25 cellular contexts compared by ENCODE assay signal in genomic region chr19:37452500-37453245, GRCh38. TPM values are rescaled to one million over a fixed set of nuclear protein-coding genes. Genes with fewer than 3 reads are reported as not detected.
A peak's percentile ranks its signal among the peaks of the same experiment; 100 is the strongest.
DNase-seq lines count a peak whose midpoint lies in the region; ATAC-seq, FAIRE-seq and TF ChIP-seq lines count a peak whose summit lies in the region.
"Had no signal": no experiment of that assay in that cellular context is flagged by ENCODE, and none has a peak within 500 bp of the region (broad histone marks: within the 10 kb centered on the region; RNA-seq: fewer than 3 reads in every experiment).

No MANE protein-coding gene starts in this region.

- H3K27me3 ChIP-seq in liver (ENCODE audit: control insufficient read depth in 4 of 4, insufficient read depth in 4 of 4, low read length in 3 of 4) (no peaks in the 10 kb centered on the region), HepG2 (ENCODE audit: control insufficient read depth in 1 of 2, insufficient read depth in 2 of 2, low read length in 2 of 2) (no peaks in the 10 kb centered on the region), small intestine (ENCODE audit: control insufficient read depth in 2 of 2, insufficient read depth in 2 of 2, low read length in 2 of 2) (no peaks in the 10 kb centered on the region)
- H3K27me3 ChIP-seq: BLaER1 treated with 17β-estradiol and CSF1 and Interleukin-3, amounts not matched to agents 10 nM and 100 nM; SJSA1 had no signal

- H3K27me3 Mint-ChIP-seq in chondrocyte (ENCODE audit: low read depth) (no peaks in the 10 kb centered on the region), T-cell (no peaks in the 10 kb centered on the region)

- POLR2A ChIA-PET in HepG2 (lab: Yijun Ruan, JAX) (no interaction called here), T-cell (lab: Charles Lee) (no interaction called here)

- no peaks in the 10 kb centered on the region for H3K4me1 Mint-ChIP-seq in chondrocyte (ENCODE audit: low read depth)
- peaks cover 0 to 2% (median 0%) of the 10 kb centered on the region in 3 donors for H3K4me1 Mint-ChIP-seq in T-cell

- in situ Hi-C loops in HepG2 (cut with HindIII; ENCODE audit: extremely low pct_ligation_motif_present, low pct_unique_long_range_greater_than_20kb) = no loop called here

- no peaks in the 10 kb centered on the region for H4K20me1 ChIP-seq in HepG2 (ENCODE audit: insufficient read depth, low read length)
- H4K20me1 ChIP-seq: BLaER1 treated with 17β-estradiol and CSF1 and Interleukin-3, amounts not matched to agents 10 nM and 100 nM had no signal

- H2AFZ ChIP-seq in HepG2 (ENCODE audit: low read length) = no peak overlapping the region

- intact Hi-C loops in HepG2 (cut with micrococcal nuclease; ENCODE audit: unreplicated experiment) = no loop called here

- H3K9ac ChIP-seq in liver (ENCODE audit: low read depth in 1 of 2, low read length in 2 of 2) = no peak overlapping the region
- H3K9ac ChIP-seq in HepG2 (ENCODE audit: insufficient read depth, low read depth, low read length) = no peak overlapping the region
- H3K9ac ChIP-seq: BLaER1 treated with 17β-estradiol and CSF1 and Interleukin-3, amounts not matched to agents 10 nM and 100 nM; KMS-11 had no signal

- 97% methylated on average over 4 of the region's 4 CpGs for WGBS in liver
- WGBS in HepG2 (ENCODE audit: low lambda C conversion rate) = 90% methylated on average over 4 of the region's 4 CpGs
- 93 to 96% (median 94%) methylated on average over 4 of the region's 4 CpGs for WGBS in small intestine, 3 donors

- peaks cover 36 to 91% (median 64%) of the 10 kb centered on the region in 4 donors for H3K9me3 ChIP-seq in liver (ENCODE audit: control insufficient read depth in 4 of 4, low read length in 3 of 4)
- H3K9me3 ChIP-seq in HepG2 (ENCODE audit: low read length) = peaks cover 99% of the 10 kb centered on the region
- H3K9me3 ChIP-seq in small intestine (ENCODE audit: control insufficient read depth, low read depth) = peaks cover 11% of the 10 kb centered on the region

- H3K36me3 ChIP-seq in liver (ENCODE audit: control insufficient read depth in 4 of 4, insufficient read depth in 3 of 4, low read depth in 1 of 4, low read length in 3 of 4) (peaks cover 3 to 33% (median 23%) of the 10 kb centered on the region in 4 donors), HepG2 (replicated peaks in 1 of 2; ENCODE audit: control insufficient read depth in 1 of 2, insufficient read depth in 2 of 2, low read length in 2 of 2) (0 out of 5 replicates have a peak, but pooled peaks cover 0 to 1% of the 10 kb centered on the region in 2 experiments), small intestine (ENCODE audit: control insufficient read depth in 2 of 2, insufficient read depth in 2 of 2, low read length in 2 of 2) (peaks cover 3 to 9% of the 10 kb centered on the region in 2 donors)
- H3K36me3 ChIP-seq: SJSA1 had no signal

- no peak overlapping the region for H3K4me2 ChIP-seq in HepG2 (ENCODE audit: low read depth, low read length)
- H3K4me2 ChIP-seq: BLaER1 treated with 17β-estradiol and CSF1 and Interleukin-3, amounts not matched to agents 10 nM and 100 nM; KMS-11 had no signal

- H3K36me3 Mint-ChIP-seq in chondrocyte (ENCODE audit: low read depth) (peaks cover 81% of the 10 kb centered on the region), T-cell (peaks cover 64% of the 10 kb centered on the region)

- DNase-seq in HepG2 (ENCODE audit: low spot score) = no peak
- DNase-seq in chondrocyte (ENCODE audit: low spot score) = no peak
- peak; percentile 5 for DNase-seq in left kidney (ENCODE audit: low read depth, low spot score)
- DNase-seq in T-cell = no peak
- no peak for DNase-seq in small intestine
- DNase-seq: DMS153, DND-41, H7, IMR-90, MM.1S, NCI-H2029 treated with DMSO at 0.1 percent for 48 hours, NCI-H2171, NCI-H226, NCI-H510A, NCI-H69, Right ventricle myocardium superior, RPMI8226 had no signal

- H3K27ac Mint-ChIP-seq in chondrocyte (ENCODE audit: unreplicated experiment) = peak overlapping the region; percentile 22
- H3K27ac Mint-ChIP-seq in T-cell = no peak overlapping the region

- FAIRE-seq in HepG2 (lab: Jason Lieb, UNC) (no peak), small intestine (lab: Jason Lieb, UNC) (no peak)
- FAIRE-seq: GM19239 had no signal

- no peaks in the 10 kb centered on the region for H3K4me1 ChIP-seq in liver (ENCODE audit: control insufficient read depth in 4 of 4, insufficient read depth in 4 of 4, low read length in 3 of 4)
- no peaks in the 10 kb centered on the region for H3K4me1 ChIP-seq in HepG2 (ENCODE audit: insufficient read depth, low read length)
- no peaks in the 10 kb centered on the region for H3K4me1 ChIP-seq in small intestine (ENCODE audit: control insufficient read depth in 2 of 2, insufficient read depth in 1 of 2, low read depth in 1 of 2, low read length in 1 of 2)
- H3K4me1 ChIP-seq: BLaER1 treated with 17β-estradiol and CSF1 and Interleukin-3, amounts not matched to agents 10 nM and 100 nM; SJSA1 had no signal

- peaks cover 84% of the 10 kb centered on the region for H3K9me3 Mint-ChIP-seq in chondrocyte (ENCODE audit: low read depth)
- peaks cover 33 to 75% (median 66%) of the 10 kb centered on the region in 3 donors for H3K9me3 Mint-ChIP-seq in T-cell

- TF ChIP-seq EP300 in HepG2 (IDR thresholded peaks at IDR 0.05; ENCODE audit: low read depth in 2 of 2, low read length in 2 of 2) (no peak), HepG2 (CRISPR knock-in tag; IDR thresholded peaks at IDR 0.05; ENCODE audit: borderline replicate concordance) (no peak)

- H3K79me2 ChIP-seq in HepG2 (ENCODE audit: insufficient read depth, low read length) = no peaks in the 10 kb centered on the region

- H3K4me3 ChIP-seq in liver (ENCODE audit: low read depth in 1 of 3, low read length in 3 of 3) (peak overlapping the region in 2 of 3 donors; percentile 62 to 74), HepG2 (replicated peaks in 1 of 3; ENCODE audit: insufficient read depth in 1 of 3, low read depth in 2 of 3, low read length in 3 of 3) (no peak overlapping the region), small intestine (ENCODE audit: low read depth in 1 of 2, low read length in 2 of 2) (no peak overlapping the region)
- H3K4me3 ChIP-seq: SJSA1 had no signal

- no TSS peak for BruUV-seq in HepG2 (replicated peaks; lab: Mats Ljungman, UMichigan)

- ATAC-seq in HepG2 (no peak), T-cell (replicated peaks in 1 of 4) (no peak), GM19395 (IDR thresholded peaks at IDR 0.05; ENCODE audit: unreplicated experiment) (no peak), GM21515 (IDR thresholded peaks at IDR 0.05; ENCODE audit: unreplicated experiment) (no peak)

- H3K4me3 Mint-ChIP-seq in chondrocyte (ENCODE audit: unreplicated experiment) (no peak overlapping the region), T-cell (no peak overlapping the region)

- no peak for TF ChIP-seq CTCF in liver (IDR thresholded peaks at IDR 0.05; ENCODE audit: low read depth, low read length, missing input control)
- no peak for TF ChIP-seq CTCF in HepG2 (CRISPR knock-in tag; IDR thresholded peaks at IDR 0.05)
- TF ChIP-seq CTCF in chondrocyte (IDR thresholded peaks at IDR 0.05) = no peak

- no peak for TF ChIP-seq POLR2A in HepG2 (IDR thresholded peaks at IDR 0.05; ENCODE audit: insufficient read depth in 1 of 2, low read depth in 2 of 2, low read length in 2 of 2)

- H3K27ac ChIP-seq in liver (ENCODE audit: low read depth in 1 of 2, low read length in 2 of 2) = no peak overlapping the region
- H3K27ac ChIP-seq in HepG2 (ENCODE audit: extremely low read length, insufficient read depth, low read length) = no peak overlapping the region
- no peak overlapping the region for H3K27ac ChIP-seq in small intestine (ENCODE audit: low read depth in 1 of 2, low read length in 1 of 2)
- H3K27ac ChIP-seq: BLaER1 treated with 17β-estradiol and CSF1 and Interleukin-3, amounts not matched to agents 10 nM and 100 nM; KMS-11; SJSA1 had no signal

- TF ChIP-seq RAD21 in liver (IDR thresholded peaks at IDR 0.05) = no peak
- TF ChIP-seq RAD21 in HepG2 (CRISPR knock-in tag; IDR thresholded peaks at IDR 0.05) = no peak

- CTCF ChIA-PET in HepG2 (lab: Yijun Ruan, JAX; ENCODE audit: low intra/inter-chr PET ratio, low total read pairs) (no interaction called here), T-cell (lab: Charles Lee) (interaction anchor here in 1 of 2 donors (0.5 kb wide), 2 partner anchors 81 to 851 kb away, joined by 3 to 7 read pairs; no protein-coding TSS in a partner anchor)

RNA-seq across cellular contexts. Expression of gene ZNF569, which starts 14.6 kb away (rescaled TPM):
- total RNA-seq in liver (1 to 10 TPM; 1.5 to 6.2 TPM), HepG2 (2016; rRNA removed; fragmentation: Illumina TruSeq; extraction: Trizol) (5.7 and 7.0 TPM in 2 replicates), chondrocyte (6.8 to 9.6 TPM (median 7.4 TPM) in 3 replicates), T-cell (10 to 100 TPM in 2 of 5 donors, 1 to 10 TPM in 3; 5.6 to 10.8 (median 9.4) TPM)
- polyA plus RNA-seq in liver (1 to 10 TPM in 1 of 2 donors, under 1 TPM in 1; 0.90 to 1.2 TPM), HepG2 (2011; rRNA removed) (1.2 and 1.4 TPM in 2 replicates), small intestine (1 to 10 TPM in 2 of 3 donors, under 1 TPM in 1; 0.89 to 1.3 (median 1.1) TPM)
- 1.6 and 2.0 TPM in 2 replicates for total RNA-seq in HepG2 (2016; cell fraction: cytosol; rRNA removed; fragmentation: Illumina TruSeq; extraction: Trizol; ENCODE audit: low read depth)
- 5.8 and 5.9 TPM in 2 replicates for total RNA-seq in HepG2 (2016; cell fraction: insoluble cytoplasmic fraction; rRNA removed; fragmentation: Illumina TruSeq; extraction: Trizol)
- total RNA-seq in HepG2 (2016; cell fraction: membrane; rRNA removed; fragmentation: Illumina TruSeq; extraction: Trizol) = 3.0 and 3.6 TPM in 2 replicates
- 6.3 and 6.8 TPM in 2 replicates for total RNA-seq in HepG2 (2016; cell fraction: nucleus; rRNA removed; fragmentation: Illumina TruSeq; extraction: Trizol)
- 0.97 and 1.4 TPM in 2 replicates for polyA plus RNA-seq in HepG2 (2011; cell fraction: cytosol; rRNA removed)
- polyA plus RNA-seq in HepG2 (2011; cell fraction: nucleus; rRNA removed) = 1.1 and 1.7 TPM in 2 replicates
- 1.8 and 3.3 TPM in 2 replicates for polyA plus RNA-seq in HepG2 (2012)
- 0.80 and 0.86 TPM in 2 replicates for polyA plus RNA-seq in HepG2 (2016; cell fraction: cytosol; fragmentation: Illumina TruSeq; extraction: Trizol; ENCODE audit: low read depth)
- polyA plus RNA-seq in HepG2 (2016; cell fraction: insoluble cytoplasmic fraction; fragmentation: Illumina TruSeq; extraction: Trizol; ENCODE audit: low read depth) = 5.5 and 6.1 TPM in 2 replicates
- 1.2 and 1.3 TPM in 2 replicates for polyA plus RNA-seq in HepG2 (2016; cell fraction: membrane; fragmentation: Illumina TruSeq; extraction: Trizol; ENCODE audit: low read depth)
- polyA plus RNA-seq in HepG2 (2016; cell fraction: nucleus; fragmentation: Illumina TruSeq; extraction: Trizol; ENCODE audit: insufficient read depth, low read depth) = 4.8 and 5.9 TPM in 2 replicates
- polyA minus RNA-seq in HepG2 (2011; rRNA and poly(A)+ RNA removed; ENCODE audit: low replicate concordance) = 2.4 TPM in 1 of 2 replicates, not detected in the other
- 2.5 and 3.6 TPM in 2 replicates for polyA minus RNA-seq in HepG2 (2011; cell fraction: cytosol; rRNA and poly(A)+ RNA removed)
- 7.7 and 8.1 TPM in 2 replicates for polyA minus RNA-seq in HepG2 (2011; cell fraction: nucleus; rRNA and poly(A)+ RNA removed)

RNA-seq across cellular contexts. Expression of gene ZNF570, which starts 16.5 kb away (rescaled TPM):
- total RNA-seq in liver (1 to 10 TPM; 2.2 to 2.3 TPM), HepG2 (2016; rRNA removed; fragmentation: Illumina TruSeq; extraction: Trizol) (4.4 and 6.0 TPM in 2 replicates), chondrocyte (6.5 to 7.6 TPM (median 6.8 TPM) in 3 replicates), T-cell (10 to 100 TPM in 4 of 5 donors, 1 to 10 TPM in 1; 8.6 to 14.6 (median 12.5) TPM)
- polyA plus RNA-seq in liver (under 1 TPM; 0.96 to 0.97 TPM), HepG2 (2011; rRNA removed) (1.0 and 1.4 TPM in 2 replicates), small intestine (1 to 10 TPM; 1.4 to 2.2 (median 1.8) TPM)
- total RNA-seq in HepG2 (2016; cell fraction: cytosol; rRNA removed; fragmentation: Illumina TruSeq; extraction: Trizol; ENCODE audit: low read depth) = 0.88 and 0.91 TPM in 2 replicates
- 3.9 and 4.9 TPM in 2 replicates for total RNA-seq in HepG2 (2016; cell fraction: insoluble cytoplasmic fraction; rRNA removed; fragmentation: Illumina TruSeq; extraction: Trizol)
- total RNA-seq in HepG2 (2016; cell fraction: membrane; rRNA removed; fragmentation: Illumina TruSeq; extraction: Trizol) = 2.0 TPM in 2 replicates
- total RNA-seq in HepG2 (2016; cell fraction: nucleus; rRNA removed; fragmentation: Illumina TruSeq; extraction: Trizol) = 4.0 and 4.2 TPM in 2 replicates
- 0.40 and 0.65 TPM in 2 replicates for polyA plus RNA-seq in HepG2 (2011; cell fraction: cytosol; rRNA removed)
- polyA plus RNA-seq in HepG2 (2011; cell fraction: nucleus; rRNA removed) = 1.1 and 1.6 TPM in 2 replicates
- 1.1 and 2.4 TPM in 2 replicates for polyA plus RNA-seq in HepG2 (2012)
- polyA plus RNA-seq in HepG2 (2016; cell fraction: cytosol; fragmentation: Illumina TruSeq; extraction: Trizol; ENCODE audit: low read depth) = 0.24 and 0.25 TPM in 2 replicates
- polyA plus RNA-seq in HepG2 (2016; cell fraction: insoluble cytoplasmic fraction; fragmentation: Illumina TruSeq; extraction: Trizol; ENCODE audit: low read depth) = 2.4 and 2.5 TPM in 2 replicates
- polyA plus RNA-seq in HepG2 (2016; cell fraction: membrane; fragmentation: Illumina TruSeq; extraction: Trizol; ENCODE audit: low read depth) = 0.48 and 0.62 TPM in 2 replicates
- 2.8 and 3.2 TPM in 2 replicates for polyA plus RNA-seq in HepG2 (2016; cell fraction: nucleus; fragmentation: Illumina TruSeq; extraction: Trizol; ENCODE audit: insufficient read depth, low read depth)
- 1.6 TPM in 1 of 2 replicates, not detected in the other for polyA minus RNA-seq in HepG2 (2011; rRNA and poly(A)+ RNA removed; ENCODE audit: low replicate concordance)
- polyA minus RNA-seq in HepG2 (2011; cell fraction: cytosol; rRNA and poly(A)+ RNA removed) = 0.62 and 3.3 TPM in 2 replicates
- polyA minus RNA-seq in HepG2 (2011; cell fraction: nucleus; rRNA and poly(A)+ RNA removed) = 5.0 and 8.3 TPM in 2 replicates
- total RNA-seq: A172 had no signal

RNA-seq across cellular contexts. Expression of gene ZNF793, which starts 54.1 kb away (rescaled TPM):
- total RNA-seq in liver (under 1 TPM; 0.84 to 0.93 TPM), HepG2 (2016; rRNA removed; fragmentation: Illumina TruSeq; extraction: Trizol) (0.20 and 0.35 TPM in 2 replicates), chondrocyte (7.9 to 14.3 TPM (median 8.5 TPM) in 3 replicates), T-cell (10 to 100 TPM in 2 of 5 donors, 1 to 10 TPM in 3; 3.1 to 11.1 (median 8.6) TPM)
- polyA plus RNA-seq in liver (under 1 TPM; 0.15 to 0.18 TPM), HepG2 (2011; rRNA removed) (0.13 and 0.14 TPM in 2 replicates), small intestine (1 to 10 TPM in 1 of 3 donors, under 1 TPM in 2; 0.22 to 1.9 (median 0.27) TPM)
- total RNA-seq in HepG2 (2016; cell fraction: cytosol; rRNA removed; fragmentation: Illumina TruSeq; extraction: Trizol; ENCODE audit: low read depth) = not detected in 2 replicates
- 0.19 and 0.24 TPM in 2 replicates for total RNA-seq in HepG2 (2016; cell fraction: insoluble cytoplasmic fraction; rRNA removed; fragmentation: Illumina TruSeq; extraction: Trizol)
- total RNA-seq in HepG2 (2016; cell fraction: membrane; rRNA removed; fragmentation: Illumina TruSeq; extraction: Trizol) = 0.24 TPM in 1 of 2 replicates, not detected in the other
- total RNA-seq in HepG2 (2016; cell fraction: nucleus; rRNA removed; fragmentation: Illumina TruSeq; extraction: Trizol) = 0.34 and 0.38 TPM in 2 replicates
- polyA plus RNA-seq in HepG2 (2011; cell fraction: cytosol; rRNA removed) = 0.04 and 0.05 TPM in 2 replicates
- polyA plus RNA-seq in HepG2 (2011; cell fraction: nucleus; rRNA removed) = 0.18 and 0.35 TPM in 2 replicates
- polyA plus RNA-seq in HepG2 (2012) = 0.07 and 0.08 TPM in 2 replicates
- not detected in 2 replicates for polyA plus RNA-seq in HepG2 (2016; cell fraction: cytosol; fragmentation: Illumina TruSeq; extraction: Trizol; ENCODE audit: low read depth)
- polyA plus RNA-seq in HepG2 (2016; cell fraction: insoluble cytoplasmic fraction; fragmentation: Illumina TruSeq; extraction: Trizol; ENCODE audit: low read depth) = 0.17 and 0.32 TPM in 2 replicates
- 0.03 TPM in 1 of 2 replicates, not detected in the other for polyA plus RNA-seq in HepG2 (2016; cell fraction: membrane; fragmentation: Illumina TruSeq; extraction: Trizol; ENCODE audit: low read depth)
- 0.21 and 1.00 TPM in 2 replicates for polyA plus RNA-seq in HepG2 (2016; cell fraction: nucleus; fragmentation: Illumina TruSeq; extraction: Trizol; ENCODE audit: insufficient read depth, low read depth)
- polyA minus RNA-seq in HepG2 (2011; rRNA and poly(A)+ RNA removed; ENCODE audit: low replicate concordance) = 0.16 TPM in 1 of 2 replicates, not detected in the other
- polyA minus RNA-seq in HepG2 (2011; cell fraction: cytosol; rRNA and poly(A)+ RNA removed) = not detected in 2 replicates
- polyA minus RNA-seq in HepG2 (2011; cell fraction: nucleus; rRNA and poly(A)+ RNA removed) = 0.37 and 1.0 TPM in 2 replicates

Comparison
In these comparisons a context has a peak if more than half of its experiments do, and no peak if none do; other contexts are left out.
1. H3K4me3 ChIP-seq: peak in liver (2 of 3); none in HepG2 (0 of 3) and small intestine (0 of 2).